Comparison of ENCODE assay signal across 1 cellular context in genomic region chr22:29550005-29550404, GRCh38.
TF ChIP-seq lines count a peak whose summit lies in the region.

No MANE protein-coding gene starts in this region.

TF ChIP-seq in K562, 482 proteins besides CTCF, POLR2A, EP300 and RAD21:
- TF ChIP-seq TFE3 (CRISPR knock-in tag; IDR thresholded peaks at IDR 0.05) (peak; percentile 31; the same call in 1 of the 2 replicates), EHMT2 (IDR thresholded peaks at IDR 0.05) (no peak), PURB (CRISPR knock-in tag; IDR thresholded peaks at IDR 0.05; ENCODE audit: low read depth) (no peak), ZFP30 (CRISPR knock-in tag; IDR thresholded peaks at IDR 0.05; ENCODE audit: borderline replicate concordance) (no peak), ATF7 (IDR thresholded peaks at IDR 0.05) (no peak), RBM25 (IDR thresholded peaks at IDR 0.05; ENCODE audit: low read depth, low read length, severe bottlenecking) (peak; percentile 52), YY1 (IDR thresholded peaks at IDR 0.05; ENCODE audit: borderline replicate concordance in 1 of 3, control insufficient read depth in 1 of 3, extremely low read depth in 1 of 3, insufficient read depth in 3 of 3, insufficient read length in 1 of 3, insufficient replicate concordance in 2 of 3, low read depth in 1 of 3, low read length in 2 of 3) (no peak)
